ENCODE assay signal across 8 cellular contexts in the genomic region with DNA sequence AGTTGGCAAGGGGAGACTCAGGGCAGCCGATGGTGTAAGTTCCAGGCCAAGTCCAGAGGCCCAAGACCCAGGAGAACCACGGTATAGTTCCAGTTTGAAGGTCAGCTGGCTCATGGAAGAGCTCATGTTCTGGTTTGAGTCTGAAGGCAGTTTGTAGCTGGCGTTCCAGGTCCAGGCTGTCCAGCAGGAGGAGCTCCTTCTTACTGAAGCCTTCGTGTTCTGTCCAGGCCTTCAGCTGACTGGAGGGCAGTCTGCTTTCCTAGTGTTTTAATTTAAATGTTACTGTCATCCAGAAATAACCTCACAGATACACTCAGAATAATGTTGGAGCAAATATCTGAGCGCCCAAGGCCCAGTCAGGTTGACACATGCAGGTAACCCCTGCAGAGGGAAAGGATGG. TPM values are rescaled to one million over a fixed set of nuclear protein-coding genes. Genes with fewer than 3 reads are reported as not detected.
DNase-seq lines count a peak whose midpoint lies in the region; ATAC-seq, FAIRE-seq and TF ChIP-seq lines count a peak whose summit lies in the region.

No MANE protein-coding gene starts in this region.

- H3K23ac ChIP-seq in mesenchymal stem cell (ENCODE audit: low read length in 2 of 2) = no peak overlapping the region

- H3K4me2 ChIP-seq in mesenchymal stem cell (ENCODE audit: low read length, poor library complexity, severe bottlenecking) = no peak overlapping the region

- FAIRE-seq in HTR-8/SVneo (lab: Jason Lieb, UNC) = no peak

- no peak overlapping the region for H3K27ac ChIP-seq in mesenchymal stem cell (ENCODE audit: low read length, poor library complexity, severe bottlenecking)

- no peak overlapping the region for H3K14ac ChIP-seq in mesenchymal stem cell (ENCODE audit: low read length in 2 of 2)

- no peak overlapping the region for H3K4ac ChIP-seq in mesenchymal stem cell (ENCODE audit: low read depth in 1 of 2, low read length in 2 of 2)

- H3K18ac ChIP-seq in mesenchymal stem cell (ENCODE audit: low read depth in 1 of 2, low read length in 2 of 2) = no peak overlapping the region

- H2AFZ ChIP-seq in mesenchymal stem cell (ENCODE audit: low read depth, low read length) = no peak overlapping the region

- H3K79me1 ChIP-seq in mesenchymal stem cell (replicated peaks; ENCODE audit: low read length, poor library complexity, severe bottlenecking) = peaks cover 37% of the 10 kb centered on the region

- H3K36me3 ChIP-seq in mesenchymal stem cell (ENCODE audit: control insufficient read depth in 1 of 2, insufficient read depth in 2 of 2, low read depth in 1 of 2, low read length in 2 of 2) = peaks cover 37 to 47% of the 10 kb centered on the region in 2 experiments

- TF ChIP-seq CTCF in AG09319 (IDR thresholded peaks at IDR 0.05; ENCODE audit: low read depth, low read length) = peak; percentile 57

- no peaks in the 10 kb centered on the region for H3K27me3 ChIP-seq in mesenchymal stem cell (ENCODE audit: control insufficient read depth in 1 of 2, insufficient read depth in 1 of 2, low read length in 2 of 2)

- H3K4me1 ChIP-seq in mesenchymal stem cell (ENCODE audit: control insufficient read depth, insufficient read depth, low read depth, low read length) = peaks cover 26% of the 10 kb centered on the region

- no peaks in the 10 kb centered on the region for H3K9me3 ChIP-seq in mesenchymal stem cell (ENCODE audit: control insufficient read depth, low read length)

- H2BK12ac ChIP-seq in mesenchymal stem cell (ENCODE audit: low read length in 2 of 2) = no peak overlapping the region

- H2BK5ac ChIP-seq in mesenchymal stem cell (ENCODE audit: low read depth, low read length, poor library complexity, severe bottlenecking) = no peak overlapping the region

- peak overlapping the region; percentile 62 for H3K9ac ChIP-seq in mesenchymal stem cell (ENCODE audit: low read length)

- H4K91ac ChIP-seq in mesenchymal stem cell (ENCODE audit: low read length) = no peak overlapping the region

- ATAC-seq in GM19023 (IDR thresholded peaks at IDR 0.05; ENCODE audit: unreplicated experiment) (no peak), GM19351 (IDR thresholded peaks at IDR 0.05; ENCODE audit: unreplicated experiment) (no peak), GM19324 (IDR thresholded peaks at IDR 0.05; ENCODE audit: low FRiP score, unreplicated experiment) (no peak), HG02884 (IDR thresholded peaks at IDR 0.05; ENCODE audit: unreplicated experiment) (no peak)

- H4K8ac ChIP-seq in mesenchymal stem cell (ENCODE audit: low read length) = no peak overlapping the region

- no peak overlapping the region for H2BK120ac ChIP-seq in mesenchymal stem cell (ENCODE audit: low read depth, low read length)

- H3K4me3 ChIP-seq in mesenchymal stem cell (ENCODE audit: insufficient read depth in 1 of 2, low read depth in 1 of 2, low read length in 2 of 2) = no peak overlapping the region

- no peak overlapping the region for H2BK15ac ChIP-seq in mesenchymal stem cell (ENCODE audit: low read depth, poor library complexity, severe bottlenecking)

- no peak for DNase-seq in AG09319 (ENCODE audit: extremely low read depth, low read depth)
- DNase-seq in HTR-8/SVneo (ENCODE audit: insufficient read length, low spot score) = peak; percentile 47
- peak; percentile 79 for DNase-seq in cerebellar cortex (ENCODE audit: low spot score)
- DNase-seq in mesenchymal stem cell = peak; percentile 65

- WGBS in mesenchymal stem cell = 69% methylated on average over 5 of the region's 5 CpGs

- H2AK5ac ChIP-seq in mesenchymal stem cell (ENCODE audit: low read length, severe bottlenecking) = no peak overlapping the region

RNA-seq across cellular contexts. Expression of a gene that starts 4.2 kb away (rescaled TPM):
- polyA plus RNA-seq in mesenchymal stem cell (2013, experiment 1 of 2) = 67.0 TPM
- 68.6 TPM for polyA plus RNA-seq in mesenchymal stem cell (2013, experiment 2 of 2)

RNA-seq across cellular contexts. Expression of a gene that starts 39.9 kb away (rescaled TPM):
- polyA plus RNA-seq in mesenchymal stem cell (2013, experiment 1 of 2) = 23.7 TPM
- 23.3 TPM for polyA plus RNA-seq in mesenchymal stem cell (2013, experiment 2 of 2)
